In the genomic region with DNA sequence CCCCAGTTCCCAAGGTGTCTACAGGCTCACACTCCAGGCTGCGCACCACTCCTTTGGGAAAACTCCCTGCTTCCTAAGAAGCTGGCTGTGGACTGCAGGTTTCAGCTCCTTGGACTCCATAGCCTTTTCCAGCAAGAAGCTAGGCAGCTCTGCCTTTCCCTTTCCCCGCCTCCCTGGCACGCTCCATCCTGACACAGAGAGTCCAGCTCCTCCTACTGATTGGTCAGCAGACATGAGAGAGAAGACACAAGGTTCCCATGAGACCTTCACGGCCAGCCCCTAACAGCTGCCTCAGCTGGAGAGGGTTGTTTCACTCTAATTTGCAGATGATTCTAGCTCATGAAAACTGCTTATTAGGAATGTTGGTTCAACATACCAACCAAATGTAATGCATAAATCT, we compare ENCODE assay signal across 9 cellular contexts. TPM values are rescaled to one million over a fixed set of nuclear protein-coding genes. Genes with fewer than 3 reads are reported as not detected.
DNase-seq lines count a peak whose midpoint lies in the region; ATAC-seq, FAIRE-seq and TF ChIP-seq lines count a peak whose summit lies in the region.
"Had no signal": no experiment of that assay in that cellular context is flagged by ENCODE, and none has a peak within 500 bp of the region (broad histone marks: within the 10 kb centered on the region; RNA-seq: fewer than 3 reads in every experiment).

No MANE protein-coding gene starts in this region.

- H3K27me3 ChIP-seq in ovary (no peaks in the 10 kb centered on the region), small intestine (ENCODE audit: control insufficient read depth in 2 of 2, insufficient read depth in 2 of 2, low read length in 2 of 2) (no peaks in the 10 kb centered on the region)
- H3K27me3 ChIP-seq: breast epithelium had no signal

- H3K4me3 ChIP-seq in fibroblast of the aortic adventitia (ENCODE audit: low read depth, low read length) = no peak overlapping the region
- no peak overlapping the region for H3K4me3 ChIP-seq in ovary
- H3K4me3 ChIP-seq in small intestine (ENCODE audit: low read depth in 1 of 2, low read length in 2 of 2) = no peak overlapping the region
- H3K4me3 ChIP-seq: breast epithelium had no signal

- H3K4me1 ChIP-seq in ovary (ENCODE audit: insufficient read depth) (peaks cover 16% of the 10 kb centered on the region), small intestine (ENCODE audit: control insufficient read depth in 2 of 2, insufficient read depth in 1 of 2, low read depth in 1 of 2, low read length in 1 of 2) (no peaks in the 10 kb centered on the region)
- H3K4me1 ChIP-seq: breast epithelium had no signal

- TF ChIP-seq POLR2A in ovary (IDR thresholded peaks at IDR 0.05) = no peak

- TF ChIP-seq CTCF in fibroblast of the aortic adventitia (IDR thresholded peaks at IDR 0.05; ENCODE audit: insufficient read depth, low read length) (no peak), ovary (IDR thresholded peaks at IDR 0.05) (no peak)

- H3K36me3 ChIP-seq in ovary (no peaks in the 10 kb centered on the region), small intestine (ENCODE audit: control insufficient read depth in 2 of 2, insufficient read depth in 2 of 2, low read length in 2 of 2) (no peaks in the 10 kb centered on the region)
- H3K36me3 ChIP-seq: breast epithelium had no signal

- no peak overlapping the region for H3K27ac ChIP-seq in ovary
- H3K27ac ChIP-seq in small intestine (ENCODE audit: low read depth in 1 of 2, low read length in 1 of 2) = no peak overlapping the region
- H3K27ac ChIP-seq: breast epithelium had no signal

- DNase-seq in DMS 273 treated with DMSO at 0.1 percent for 48 hours (lab: John Stamatoyannopoulos, UW) (peak; percentile 41), NCI-H69 (lab: John Stamatoyannopoulos, UW) (peak; percentile 98), fibroblast of the aortic adventitia (ENCODE audit: low read depth) (peak; percentile 91), ovary (peak; percentile 90 to 94 (median 92)), small intestine (no peak)
- DNase-seq in activated CD4-positive, alpha-beta T cell treated with anti-CD3 and anti-CD28 coated beads, Interleukin-2, amount 50 U/mL, for 48 hours = no peak
- DNase-seq in NK-92 treated with Interleukin-12 subunit alpha and Interleukin-12 subunit beta, amount 100 ng/mL, for 24 hours (lab: John Stamatoyannopoulos, UW) = no peak

- intact Hi-C loops in ovary (cut with DNase I) = no loop called here

- no peak for FAIRE-seq in small intestine (lab: Jason Lieb, UNC)

- no peaks in the 10 kb centered on the region for H3K9me3 ChIP-seq in ovary
- H3K9me3 ChIP-seq in small intestine (ENCODE audit: control insufficient read depth, low read depth) = no peaks in the 10 kb centered on the region

- no peak for TF ChIP-seq EP300 in ovary (IDR thresholded peaks at IDR 0.05)

- ATAC-seq in HG02973 (IDR thresholded peaks at IDR 0.05; ENCODE audit: unreplicated experiment) = no peak

- WGBS in ovary, 3 donors = 1 to 6% (median 4%) methylated on average over 4 of the region's 4 CpGs
- WGBS in small intestine, 3 donors = 10 to 33% (median 31%) methylated on average over 4 of the region's 4 CpGs

RNA-seq across cellular contexts. Expression of gene TENM4, which starts 27.6 kb away (rescaled TPM):
- total RNA-seq in fibroblast of the aortic adventitia (ENCODE audit: low replicate concordance) (26.4 and 113 TPM in 2 replicates), ovary (100 to 1,000 TPM in 5 of 7 donors, 10 to 100 TPM in 2; 61.2 to 206 (median 117) TPM)
- polyA plus RNA-seq in ovary (10 to 100 TPM; 11.0 to 19.3 TPM), small intestine (under 1 TPM in 2 of 3 donors, not detected in 1; under 0.01 to 0.31 TPM)

Comparison
In these comparisons a context has a peak if more than half of its experiments do, and no peak if none do; other contexts are left out.
1. DNase-seq: peak in DMS 273 treated with DMSO at 0.1 percent for 48 hours (single experiment), NCI-H69 (single experiment), fibroblast of the aortic adventitia (single experiment) and ovary (5 of 5); none in small intestine (single experiment), activated CD4-positive, alpha-beta T cell treated with anti-CD3 and anti-CD28 coated beads, Interleukin-2, amount 50 U/mL, for 48 hours (0 of 2) and NK-92 treated with Interleukin-12 subunit alpha and Interleukin-12 subunit beta, amount 100 ng/mL, for 24 hours (single experiment).